ENCODE assay signal across 19 cellular contexts in genomic region chr2:118296663-118297062, GRCh38.
"Had no signal": no experiment of that assay in that cellular context is flagged by ENCODE, and none has a peak within 500 bp of the region (broad histone marks: within the 10 kb centered on the region; RNA-seq: fewer than 3 reads in every experiment).

No MANE protein-coding gene starts in this region.

- DNase-seq: colonic mucosa; cortex of kidney; dermis blood vessel endothelial cell; dorsolateral prefrontal cortex; effector CD4-positive, alpha-beta T cell; effector CD8-positive, alpha-beta T cell; effector memory CD4-positive, alpha-beta T cell; effector memory CD8-positive, alpha-beta T cell; endodermal cell; erythroblast; esophagus squamous epithelium; foreskin fibroblast; foreskin keratinocyte; foreskin melanocyte; gastrocnemius medialis; glutamatergic neuron; head of caudate nucleus; heart left ventricle; heart right ventricle had no signal
